6 cellular contexts compared by ENCODE assay signal in genomic region chr19:57812975-57813820, GRCh38. TPM values are rescaled to one million over a fixed set of nuclear protein-coding genes. Genes with fewer than 3 reads are reported as not detected.
A peak's percentile ranks its signal among the peaks of the same experiment; 100 is the strongest.
DNase-seq lines count a peak whose midpoint lies in the region; ATAC-seq and TF ChIP-seq lines count a peak whose summit lies in the region.
"Not testable (repeated sequence)": the region's sequence is repeated elsewhere in the genome, so short reads cannot be mapped to it uniquely, and the experiment has no call there.

No MANE protein-coding gene starts in this region.

- not testable (repeated sequence) for H3K36me3 ChIP-seq in CD8-positive, alpha-beta memory T cell (ENCODE audit: insufficient read depth, low read length); mucosa of stomach (ENCODE audit: control insufficient read depth, insufficient read depth, low read length)
- H3K36me3 ChIP-seq in OCI-LY3 (replicated peaks; ENCODE audit: low read depth, low read length) (peaks cover 16% of the 10 kb centered on the region), endodermal cell (ENCODE audit: control insufficient read depth, insufficient read depth, low read length) (peaks cover 35% of the 10 kb centered on the region)

- intact Hi-C loops in activated T-helper 1 cell treated with anti-CD3 and anti-CD28 coated beads, Interleukin-12 subunit alpha, Interleukin-12 subunit beta, Interleukin-2, Interleukin-4 antibody, amounts not matched to agents 30 ng/mL and 10 ng/mL and 1 ng/mL, durations not matched to agents 14 hours and 24 hours and 36 hours (cut with micrococcal nuclease): loop anchor here (10.0 kb wide), 3 partner anchors 512 to 1498 kb away; partner anchors contain the start of genes RPS5, ZNF837, ZSCAN22 and ZSCAN5A

- not testable (repeated sequence) for H3K9me3 Mint-ChIP-seq in CD8-positive, alpha-beta memory T cell; activated T-helper 1 cell treated with anti-CD3 and anti-CD28 coated beads, Interleukin-12 subunit alpha, Interleukin-12 subunit beta, Interleukin-2, Interleukin-4 antibody, amounts not matched to agents 30 ng/mL and 10 ng/mL and 1 ng/mL, durations not matched to agents 14 hours and 24 hours and 36 hours; endodermal cell

- peak overlapping the region; percentile 72 to 97 (median 78) for H3K4me3 Mint-ChIP-seq in CD8-positive, alpha-beta memory T cell
- H3K4me3 Mint-ChIP-seq in activated T-helper 1 cell treated with anti-CD3 and anti-CD28 coated beads, Interleukin-12 subunit alpha, Interleukin-12 subunit beta, Interleukin-2, Interleukin-4 antibody, amounts not matched to agents 30 ng/mL and 10 ng/mL and 1 ng/mL, durations not matched to agents 14 hours and 24 hours and 36 hours: peak overlapping the region; percentile 97
- peak overlapping the region; percentile 95 for H3K4me3 Mint-ChIP-seq in endodermal cell

- not testable (repeated sequence) for H3K27ac ChIP-seq in CD8-positive, alpha-beta memory T cell (ENCODE audit: low read depth, low read length); OCI-LY3 (ENCODE audit: low read length); endodermal cell (ENCODE audit: low read depth, low read length)

- H3K9me3 ChIP-seq in CD8-positive, alpha-beta memory T cell (ENCODE audit: low read length); OCI-LY3 (ENCODE audit: insufficient read depth, low read length); endodermal cell (ENCODE audit: control insufficient read depth, low read length); mucosa of stomach (ENCODE audit: control insufficient read depth, low read length): not testable (repeated sequence)

- H3K79me2 ChIP-seq in OCI-LY3 (ENCODE audit: low read length): peaks cover 38% of the 10 kb centered on the region

- peak overlapping the region; percentile 92 for H3K4me2 ChIP-seq in OCI-LY3 (ENCODE audit: low read length)

- H3K4me3 ChIP-seq in CD8-positive, alpha-beta memory T cell (ENCODE audit: low read length); OCI-LY3 (ENCODE audit: low read length): not testable (repeated sequence)
- H3K4me3 ChIP-seq in endodermal cell (ENCODE audit: low read length): peak overlapping the region; percentile 96
- H3K4me3 ChIP-seq in mucosa of stomach (ENCODE audit: low read length): peak overlapping the region; percentile 83

- peaks cover 27% of the 10 kb centered on the region for H3K4me1 ChIP-seq in CD8-positive, alpha-beta memory T cell (ENCODE audit: insufficient read depth, low read length)
- not testable (repeated sequence) for H3K4me1 ChIP-seq in OCI-LY3 (ENCODE audit: low read length)
- peaks cover 10% of the 10 kb centered on the region for H3K4me1 ChIP-seq in endodermal cell (ENCODE audit: control insufficient read depth, insufficient read depth, low read length)
- peaks cover 28% of the 10 kb centered on the region for H3K4me1 ChIP-seq in mucosa of stomach (ENCODE audit: control insufficient read depth, insufficient read depth, low read length)

- DNase-seq in CD8-positive, alpha-beta memory T cell; activated T-helper 1 cell treated with anti-CD3 and anti-CD28 coated beads, Interleukin-12 subunit alpha, Interleukin-12 subunit beta, Interleukin-2, Interleukin-4 antibody, amounts not matched to agents 30 ng/mL and 10 ng/mL and 1 ng/mL, durations not matched to agents 14 hours and 24 hours and 36 hours (ENCODE audit: low spot score); endodermal cell; stimulated activated naive CD8-positive, alpha-beta T cell treated with anti-CD3 and anti-CD28 coated beads, Interleukin-15, Interleukin-2, amounts not matched to agents 100 U/mL and 50 U/mL, for 24 hours: not testable (repeated sequence)

- not testable (repeated sequence) for H3K27me3 ChIP-seq in CD8-positive, alpha-beta memory T cell (ENCODE audit: insufficient read depth, low read length, poor library complexity, severe bottlenecking); OCI-LY3 (ENCODE audit: low read depth, low read length); endodermal cell (ENCODE audit: control insufficient read depth, insufficient read depth, low read length, poor library complexity, severe bottlenecking); mucosa of stomach (ENCODE audit: control insufficient read depth, insufficient read depth, low read length)

- H3K27ac Mint-ChIP-seq in CD8-positive, alpha-beta memory T cell: peak overlapping the region in 7 of 8 donors; percentile 12 to 88 (median 77)
- H3K27ac Mint-ChIP-seq in activated T-helper 1 cell treated with anti-CD3 and anti-CD28 coated beads, Interleukin-12 subunit alpha, Interleukin-12 subunit beta, Interleukin-2, Interleukin-4 antibody, amounts not matched to agents 30 ng/mL and 10 ng/mL and 1 ng/mL, durations not matched to agents 14 hours and 24 hours and 36 hours: peak overlapping the region; percentile 79
- not testable (repeated sequence) for H3K27ac Mint-ChIP-seq in endodermal cell

- ATAC-seq in stimulated activated naive CD8-positive, alpha-beta T cell treated with anti-CD3 and anti-CD28 coated beads, Interleukin-15, Interleukin-2, amounts not matched to agents 100 U/mL and 50 U/mL, for 24 hours: peak; percentile 21

- not testable (repeated sequence) for H4K20me1 ChIP-seq in OCI-LY3 (ENCODE audit: insufficient read depth, low read length)

- H2AFZ ChIP-seq in OCI-LY3 (ENCODE audit: low read depth, low read length): not testable (repeated sequence)

- H3K4me1 Mint-ChIP-seq in CD8-positive, alpha-beta memory T cell: peaks cover 32 to 53% (median 36%) of the 10 kb centered on the region in 3 donors
- peaks cover 31% of the 10 kb centered on the region for H3K4me1 Mint-ChIP-seq in activated T-helper 1 cell treated with anti-CD3 and anti-CD28 coated beads, Interleukin-12 subunit alpha, Interleukin-12 subunit beta, Interleukin-2, Interleukin-4 antibody, amounts not matched to agents 30 ng/mL and 10 ng/mL and 1 ng/mL, durations not matched to agents 14 hours and 24 hours and 36 hours (ENCODE audit: low read depth)
- H3K4me1 Mint-ChIP-seq in endodermal cell: peaks cover 41% of the 10 kb centered on the region

- H3K9ac ChIP-seq in OCI-LY3 (ENCODE audit: low read length); endodermal cell (ENCODE audit: extremely low read depth, low read length, poor library complexity, severe bottlenecking): not testable (repeated sequence)
- peak overlapping the region; percentile 93 for H3K9ac ChIP-seq in mucosa of stomach (ENCODE audit: low read length)

- WGBS in endodermal cell (ENCODE audit: insufficient coverage in 1 of 2, insufficient read length in 1 of 2), 2 experiments: 90 to 92% methylated on average over 4 to 10 of the region's 13 CpGs

- POLR2A ChIA-PET in CD8-positive, alpha-beta memory T cell (lab: Charles Lee): interaction anchor here (1.4 kb wide), 1 partner anchor 131 kb away, joined by 4 read pairs; the partner anchor contains the start of gene ZNF551

- peaks cover 10 to 41% (median 13%) of the 10 kb centered on the region in 3 donors for H3K36me3 Mint-ChIP-seq in CD8-positive, alpha-beta memory T cell
- H3K36me3 Mint-ChIP-seq in activated T-helper 1 cell treated with anti-CD3 and anti-CD28 coated beads, Interleukin-12 subunit alpha, Interleukin-12 subunit beta, Interleukin-2, Interleukin-4 antibody, amounts not matched to agents 30 ng/mL and 10 ng/mL and 1 ng/mL, durations not matched to agents 14 hours and 24 hours and 36 hours (ENCODE audit: low read depth): peaks cover 32% of the 10 kb centered on the region
- H3K36me3 Mint-ChIP-seq in endodermal cell (ENCODE audit: low read depth): peaks cover 40% of the 10 kb centered on the region

- CTCF ChIA-PET in CD8-positive, alpha-beta memory T cell (lab: Charles Lee): not testable (repeated sequence)

- H3K27me3 Mint-ChIP-seq in CD8-positive, alpha-beta memory T cell; activated T-helper 1 cell treated with anti-CD3 and anti-CD28 coated beads, Interleukin-12 subunit alpha, Interleukin-12 subunit beta, Interleukin-2, Interleukin-4 antibody, amounts not matched to agents 30 ng/mL and 10 ng/mL and 1 ng/mL, durations not matched to agents 14 hours and 24 hours and 36 hours (ENCODE audit: insufficient read depth); endodermal cell (ENCODE audit: insufficient read depth): not testable (repeated sequence)

- not testable (repeated sequence) for TF ChIP-seq CTCF in OCI-LY3 (IDR thresholded peaks at IDR 0.05; ENCODE audit: low read depth, low read length); endodermal cell (conservative IDR thresholded peaks at IDR 0.05)

RNA-seq across cellular contexts. Expression of gene ZNF552, which starts 1.5 kb away (rescaled TPM):
- total RNA-seq in CD8-positive, alpha-beta memory T cell: 10 to 100 TPM in 1 of 2 experiments, 1 to 10 TPM in 1; 7.2 to 10.6 TPM
- 11.3 TPM for polyA plus RNA-seq in CD8-positive, alpha-beta memory T cell
- total RNA-seq in activated T-helper 1 cell treated with anti-CD3 and anti-CD28 coated beads, Interleukin-12 subunit alpha, Interleukin-12 subunit beta, Interleukin-2, Interleukin-4 antibody, amounts not matched to agents 30 ng/mL and 10 ng/mL and 1 ng/mL, durations not matched to agents 14 hours and 24 hours and 36 hours: 9.0 and 10.7 TPM in 2 replicates
- 10 to 100 TPM; 17.4 to 18.8 TPM for total RNA-seq in endodermal cell
- 4.9 TPM for polyA plus RNA-seq in endodermal cell (2013, experiment 1 of 2)
- polyA plus RNA-seq in endodermal cell (2013, experiment 2 of 2): 6.5 TPM

RNA-seq across cellular contexts. Expression of gene ZNF587B, which starts 16.9 kb away (rescaled TPM):
- 10 to 100 TPM; 24.8 to 25.4 TPM for total RNA-seq in CD8-positive, alpha-beta memory T cell
- 1.4 TPM for polyA plus RNA-seq in CD8-positive, alpha-beta memory T cell
- total RNA-seq in activated T-helper 1 cell treated with anti-CD3 and anti-CD28 coated beads, Interleukin-12 subunit alpha, Interleukin-12 subunit beta, Interleukin-2, Interleukin-4 antibody, amounts not matched to agents 30 ng/mL and 10 ng/mL and 1 ng/mL, durations not matched to agents 14 hours and 24 hours and 36 hours: 25.1 and 26.7 TPM in 2 replicates
- total RNA-seq in endodermal cell: 10 to 100 TPM; 37.0 to 39.9 TPM
- polyA plus RNA-seq in endodermal cell (2013, experiment 1 of 2): 9.2 TPM
- 8.9 TPM for polyA plus RNA-seq in endodermal cell (2013, experiment 2 of 2)

RNA-seq across cellular contexts. Expression of gene ZNF587, which starts 36.5 kb away (rescaled TPM):
- 10 to 100 TPM; 24.2 to 27.2 TPM for total RNA-seq in CD8-positive, alpha-beta memory T cell
- polyA plus RNA-seq in CD8-positive, alpha-beta memory T cell: 4.8 TPM
- total RNA-seq in activated T-helper 1 cell treated with anti-CD3 and anti-CD28 coated beads, Interleukin-12 subunit alpha, Interleukin-12 subunit beta, Interleukin-2, Interleukin-4 antibody, amounts not matched to agents 30 ng/mL and 10 ng/mL and 1 ng/mL, durations not matched to agents 14 hours and 24 hours and 36 hours: 29.4 and 29.6 TPM in 2 replicates
- total RNA-seq in endodermal cell: 10 to 100 TPM; 64.1 to 98.1 TPM
- 24.8 TPM for polyA plus RNA-seq in endodermal cell (2013, experiment 1 of 2)
- polyA plus RNA-seq in endodermal cell (2013, experiment 2 of 2): 24.7 TPM

RNA-seq across cellular contexts. Expression of gene ZNF586, which starts 43.7 kb away (rescaled TPM):
- total RNA-seq in CD8-positive, alpha-beta memory T cell: 10 to 100 TPM; 15.6 to 17.1 TPM
- 18.6 TPM for polyA plus RNA-seq in CD8-positive, alpha-beta memory T cell
- 13.6 and 13.8 TPM in 2 replicates for total RNA-seq in activated T-helper 1 cell treated with anti-CD3 and anti-CD28 coated beads, Interleukin-12 subunit alpha, Interleukin-12 subunit beta, Interleukin-2, Interleukin-4 antibody, amounts not matched to agents 30 ng/mL and 10 ng/mL and 1 ng/mL, durations not matched to agents 14 hours and 24 hours and 36 hours
- 10 to 100 TPM; 15.1 to 17.0 TPM for total RNA-seq in endodermal cell
- 8.7 TPM for polyA plus RNA-seq in endodermal cell (2013, experiment 1 of 2)
- 7.6 TPM for polyA plus RNA-seq in endodermal cell (2013, experiment 2 of 2)
